In the genomic region with DNA sequence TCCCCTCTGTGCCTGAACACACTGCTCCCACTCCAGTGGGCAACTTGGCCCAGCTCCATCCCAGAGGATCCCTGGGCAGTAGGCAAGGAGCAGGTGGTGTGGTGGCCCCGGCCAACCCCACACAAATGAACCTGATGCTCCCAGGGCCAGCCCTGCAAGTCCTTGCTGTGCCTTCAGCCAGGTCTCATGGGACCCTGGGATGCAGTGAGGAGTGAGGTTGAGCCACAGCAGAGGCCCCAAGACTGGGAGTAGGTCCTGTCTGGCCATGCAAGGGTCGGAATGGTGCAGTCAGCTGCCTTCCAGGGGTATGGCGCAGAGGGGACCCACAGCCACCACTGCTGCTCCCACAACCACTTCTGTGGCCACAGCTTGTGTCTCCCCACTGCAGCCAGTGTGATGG, we compare ENCODE assay signal across 24 cellular contexts.
"Had no signal": no experiment of that assay in that cellular context is flagged by ENCODE, and none has a peak within 500 bp of the region (broad histone marks: within the 10 kb centered on the region; RNA-seq: fewer than 3 reads in every experiment).

No MANE protein-coding gene starts in this region.

- H3K4me3 Mint-ChIP-seq: immature natural killer cell; memory B cell; naive thymus-derived CD4-positive, alpha-beta T cell; natural killer cell treated with Interleukin-12 subunit alpha and Interleukin-12 subunit beta and Interleukin-15 and Interleukin-18, amount 100 ng/mL, for 72 hours had no signal

- H3K9me3 ChIP-seq: mucosa of descending colon, pancreas, right atrium auricular region, right lobe of liver, suprapubic skin, thoracic aorta, uterus had no signal

- H3K4me1 Mint-ChIP-seq: immature natural killer cell; naive thymus-derived CD4-positive, alpha-beta T cell had no signal

- ATAC-seq: mucosa of descending colon; naive thymus-derived CD4-positive, alpha-beta T cell; pancreas had no signal

- H3K27me3 ChIP-seq: pancreas, right atrium auricular region, right lobe of liver, suprapubic skin, tibial artery, uterus had no signal

- H3K36me3 Mint-ChIP-seq: immature natural killer cell; memory B cell; naive thymus-derived CD4-positive, alpha-beta T cell; natural killer cell treated with Interleukin-12 subunit alpha and Interleukin-12 subunit beta and Interleukin-15 and Interleukin-18, amount 100 ng/mL, for 72 hours had no signal

- H3K9me3 Mint-ChIP-seq: memory B cell had no signal

- H3K27ac ChIP-seq: left ventricle myocardium inferior, pancreas, right atrium auricular region, right lobe of liver, skin epidermis, suprapubic skin, thoracic aorta, tibial artery, uterus had no signal

- H3K36me3 ChIP-seq: left ventricle myocardium inferior, pancreas, right atrium auricular region, right lobe of liver, suprapubic skin, thoracic aorta, tibial artery, uterus had no signal

- H3K4me1 ChIP-seq: left ventricle myocardium inferior, pancreas, right atrium auricular region, right lobe of liver, suprapubic skin, tibial artery, uterus had no signal

- DNase-seq: head of caudate nucleus; hypothalamus; immature natural killer cell; left ventricle myocardium inferior; midbrain; naive thymus-derived CD4-positive, alpha-beta T cell; nucleus accumbens; right lobe of liver; stimulated activated CD4-positive, alpha-beta T cell treated with anti-CD3 and anti-CD28 coated beads, Interleukin-12 subunit alpha, Interleukin-12 subunit beta, amount 100 ng/mL, for 4 hours; stimulated activated CD4-positive, alpha-beta T cell treated with anti-CD3 and anti-CD28 coated beads, Interleukin-15, amount 100 ng/mL, for 24 hours; stimulated activated CD4-positive, alpha-beta T cell treated with anti-CD3 and anti-CD28 coated beads, Interleukin-2, amount 100 ng/mL, for 24 hours; stimulated activated CD4-positive, alpha-beta T cell treated with anti-CD3 and anti-CD28 coated beads, Interleukin-4, amount 100 ng/mL, for 1 hour; stimulated activated naive CD4-positive, alpha-beta T cell treated with Interleukin-2 at 50 U/mL for 16 hours; trophoblast cell; uterus had no signal

- H3K27ac Mint-ChIP-seq: immature natural killer cell; memory B cell; naive thymus-derived CD4-positive, alpha-beta T cell; natural killer cell treated with Interleukin-12 subunit alpha and Interleukin-12 subunit beta and Interleukin-15 and Interleukin-18, amount 100 ng/mL, for 72 hours had no signal

- H3K4me3 ChIP-seq: left ventricle myocardium inferior, mucosa of descending colon, pancreas, right atrium auricular region, right lobe of liver, skin epidermis, suprapubic skin, thoracic aorta, tibial artery, uterus had no signal

- H3K27me3 Mint-ChIP-seq: memory B cell; natural killer cell treated with Interleukin-12 subunit alpha and Interleukin-12 subunit beta and Interleukin-15 and Interleukin-18, amount 100 ng/mL, for 72 hours had no signal
